12 cellular contexts compared by ENCODE assay signal in genomic region chr2:23330214-23330613, GRCh38. TPM values are rescaled to one million over a fixed set of nuclear protein-coding genes. Genes with fewer than 3 reads are reported as not detected.
DNase-seq lines count a peak whose midpoint lies in the region; ATAC-seq and TF ChIP-seq lines count a peak whose summit lies in the region.
"Had no signal": no experiment of that assay in that cellular context is flagged by ENCODE, and none has a peak within 500 bp of the region (broad histone marks: within the 10 kb centered on the region; RNA-seq: fewer than 3 reads in every experiment).

No MANE protein-coding gene starts in this region.

- H3K27ac ChIP-seq in HCT116 (ENCODE audit: low read depth, low read length) (no peak overlapping the region), Peyer's patch (no peak overlapping the region)
- H3K27ac ChIP-seq: prostate gland had no signal

- H3K9me3 ChIP-seq in HCT116 (ENCODE audit: control insufficient read depth in 1 of 2, insufficient read depth in 1 of 2, low read depth in 1 of 2, low read length in 2 of 2) (no peaks in the 10 kb centered on the region), Peyer's patch (no peaks in the 10 kb centered on the region)
- H3K9me3 ChIP-seq: HAP-1, prostate gland had no signal

- TF ChIP-seq CTCF in HCT116 (IDR thresholded peaks at IDR 0.05 in 2 of 3, conservative IDR thresholded peaks at IDR 0.05 in 1 of 3; ENCODE audit: borderline replicate concordance in 1 of 3, insufficient read depth in 1 of 3, low read depth in 2 of 3, low read length in 2 of 3) (peak; percentile 37 to 41 (median 40); a peak in 4 of 6 replicates), Peyer's patch (IDR thresholded peaks at IDR 0.05) (no peak)

- no peak overlapping the region for H3K9ac ChIP-seq in HCT116 (ENCODE audit: low read length)

- POLR2A ChIA-PET in HCT116 (lab: Charles Lee), result no interaction called here

- no TSS peak for BruUV-seq in HCT116 (replicated peaks; lab: Mats Ljungman, UMichigan)

- H3K36me3 ChIP-seq in HCT116 (ENCODE audit: control insufficient read depth in 1 of 2, insufficient read depth in 2 of 2, low read length in 2 of 2), result no peaks in the 10 kb centered on the region
- no peaks in the 10 kb centered on the region for H3K36me3 ChIP-seq in Peyer's patch
- H3K36me3 ChIP-seq: HAP-1, prostate gland had no signal

- H3K4me1 ChIP-seq in HCT116 (ENCODE audit: control insufficient read depth in 1 of 2, insufficient read depth in 2 of 2, low read length in 2 of 2) (no peaks in the 10 kb centered on the region), Peyer's patch (no peaks in the 10 kb centered on the region)
- H3K4me1 ChIP-seq: HAP-1, prostate gland had no signal

- CTCF ChIA-PET in HCT116 (lab: Charles Lee), result no interaction called here

- DNase-seq in D341Med (ENCODE audit: low spot score), result peak; percentile 43
- no peak for DNase-seq in HCT116 (ENCODE audit: low read depth, low spot score)
- peak; percentile 57 for DNase-seq in SK-MEL-5 (ENCODE audit: low read depth, low spot score)
- peak; percentile 85 for DNase-seq in islet precursor cell
- DNase-seq in cerebellar cortex (ENCODE audit: low spot score), result no peak
- no peak for DNase-seq in HK-2 (ENCODE audit: unreplicated experiment)
- DNase-seq in Peyer's patch, result no peak
- DNase-seq: activated CD4-positive, CD25-positive, alpha-beta regulatory T cell; NCI-H1092 treated with DMSO at 0.1 percent for 48 hours had no signal

- TF ChIP-seq POLR2A in HCT116 (IDR thresholded peaks at IDR 0.05; ENCODE audit: borderline replicate concordance, extremely low read depth, insufficient read depth, insufficient read length), result no peak
- TF ChIP-seq POLR2A in Peyer's patch (IDR thresholded peaks at IDR 0.05), result no peak

- no peaks in the 10 kb centered on the region for H3K79me2 ChIP-seq in HCT116 (ENCODE audit: insufficient read depth, low read length)

- ATAC-seq in HCT116 (peak; percentile 68), GM21360 (IDR thresholded peaks at IDR 0.05; ENCODE audit: unreplicated experiment) (no peak)

- peak; percentile 58 for TF ChIP-seq RAD21 in HCT116 (IDR thresholded peaks at IDR 0.05; ENCODE audit: low read depth)

- no peaks in the 10 kb centered on the region for H3K9me2 ChIP-seq in HCT116 (ENCODE audit: insufficient read depth)

- no peak overlapping the region for H3K4me3 ChIP-seq in HCT116 (replicated peaks in 1 of 2; ENCODE audit: low read depth in 1 of 2, low read length in 2 of 2)
- H3K4me3 ChIP-seq in Peyer's patch, result no peak overlapping the region
- H3K4me3 ChIP-seq: HAP-1, prostate gland had no signal

- H3K27me3 ChIP-seq in HCT116 (ENCODE audit: insufficient read depth, low read length) (peaks cover 81% of the 10 kb centered on the region), Peyer's patch (no peaks in the 10 kb centered on the region)

- RAD21 ChIA-PET in HCT116 (lab: Charles Lee; ENCODE audit: low non-redundant PET in 1 of 2, low total read pairs in 2 of 2, uncharacterized antibody in 2 of 2, unreplicated experiment in 2 of 2), result no interaction called here

- intact Hi-C loops in HCT116 (cut with micrococcal nuclease), result no loop called here

- no peak overlapping the region for H2AFZ ChIP-seq in HCT116 (ENCODE audit: low read depth, low read length, poor library complexity, severe bottlenecking)

- H4K20me1 ChIP-seq in HCT116 (ENCODE audit: insufficient read depth), result no peaks in the 10 kb centered on the region

- in situ Hi-C loops in SK-MEL-5 (cut with HindIII; ENCODE audit: low pct_unique_long_range_greater_than_20kb, low sequenced_read_pairs), result no loop called here

- no peak overlapping the region for H3K4me2 ChIP-seq in HCT116 (ENCODE audit: low read length)

TF ChIP-seq in HCT116, 20 proteins besides CTCF, POLR2A, EP300 and RAD21:
- TF ChIP-seq TCF7L2 (IDR thresholded peaks at IDR 0.05; ENCODE audit: borderline replicate concordance, extremely low read depth, insufficient read depth, insufficient read length), result no peak
- peak; percentile 80 for TF ChIP-seq REST (IDR thresholded peaks at IDR 0.05; ENCODE audit: low read depth)

RNA-seq across cellular contexts. Expression of gene KLHL29, which starts 54.8 kb away (rescaled TPM):
- total RNA-seq in HCT116 (2021; ENCODE audit: unreplicated experiment) (16.7 TPM), Peyer's patch (10 to 100 TPM in 1 of 4 donors, 1 to 10 TPM in 3; 1.1 to 18.2 (median 5.0) TPM)
- 13.5 and 18.3 TPM in 2 replicates for polyA plus RNA-seq in HCT116 (2012)
- total RNA-seq in SK-MEL-5 (2014; rRNA removed; shearing (Covaris generic)), result 5.5 and 6.4 TPM in 2 replicates
- 16.5 and 24.2 TPM in 2 replicates for polyA plus RNA-seq in SK-MEL-5 (2015; cell fraction: cytosol; rRNA removed)
- polyA plus RNA-seq in SK-MEL-5 (2015; cell fraction: nucleus; rRNA removed), result 38.6 and 40.4 TPM in 2 replicates

Comparison
In these comparisons a context has a peak if more than half of its experiments do, and no peak if none do; other contexts are left out.
1. DNase-seq: peak in D341Med (single experiment), SK-MEL-5 (single experiment) and islet precursor cell (single experiment); none in HCT116 (single experiment), cerebellar cortex (single experiment), HK-2 (single experiment) and Peyer's patch (0 of 3).
2. CTCF ChIP-seq: peak in HCT116 (3 of 3); none in Peyer's patch (0 of 6).